In the genomic region with DNA sequence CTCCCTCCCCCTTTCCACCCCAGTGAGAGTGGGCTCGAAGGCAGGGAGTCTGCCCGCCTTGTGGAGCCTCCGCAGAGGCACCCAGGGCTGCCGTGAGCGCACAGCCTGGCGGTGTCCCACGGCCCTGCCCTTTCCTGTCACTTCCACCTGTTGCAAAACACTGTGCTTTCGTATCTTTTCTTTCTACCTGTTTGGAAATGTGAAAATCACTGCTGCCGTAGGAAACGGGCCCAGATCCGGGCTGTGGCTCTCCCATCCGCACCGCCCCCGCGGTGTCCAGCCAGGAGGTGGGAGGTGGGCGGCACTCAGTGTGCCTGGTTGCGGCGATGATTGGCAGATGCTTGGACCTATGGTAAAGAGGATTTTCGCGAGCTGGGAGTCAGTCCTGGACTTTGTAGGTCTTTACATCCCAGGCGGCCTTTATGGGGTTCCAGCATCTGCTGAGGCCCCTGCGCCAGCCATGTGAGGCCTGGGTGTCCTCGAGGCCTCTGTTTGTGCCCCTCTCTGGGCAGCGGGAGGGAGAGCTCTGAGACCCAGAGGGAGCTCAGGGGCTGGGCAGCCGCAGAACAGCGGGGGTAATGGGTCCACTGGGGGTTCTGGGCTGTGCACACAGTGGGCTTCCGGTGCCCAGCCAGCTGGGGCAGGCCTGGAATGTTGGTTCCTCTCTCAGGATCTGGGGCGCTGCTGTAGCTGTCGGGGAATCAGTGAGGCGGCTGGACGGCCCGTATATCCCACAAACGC, we compare ENCODE assay signal across 10 cellular contexts. TPM values are rescaled to one million over a fixed set of nuclear protein-coding genes. Genes with fewer than 3 reads are reported as not detected.
DNase-seq lines count a peak whose midpoint lies in the region; ATAC-seq, FAIRE-seq and TF ChIP-seq lines count a peak whose summit lies in the region.
"Had no signal": no experiment of that assay in that cellular context is flagged by ENCODE, and none has a peak within 500 bp of the region (broad histone marks: within the 10 kb centered on the region; RNA-seq: fewer than 3 reads in every experiment).

No MANE protein-coding gene starts in this region.

- ATAC-seq in HepG2: no peak

- 0 out of 2 replicates have a peak overlapping the region, but pooled peaks have one; percentile 22 for H3K9ac ChIP-seq in HepG2 (ENCODE audit: insufficient read depth, low read depth, low read length)

- TF ChIP-seq CTCF in HepG2 (CRISPR knock-in tag; IDR thresholded peaks at IDR 0.05) (no peak), type B pancreatic cell (conservative IDR thresholded peaks at IDR 0.05) (no peak), tibial nerve (IDR thresholded peaks at IDR 0.05) (no peak)

- H3K4me1 ChIP-seq in HepG2 (ENCODE audit: insufficient read depth, low read length) (peaks cover 45% of the 10 kb centered on the region), tibial nerve (peaks cover 3 to 99% (median 75%) of the 10 kb centered on the region in 4 donors)

- 93% methylated on average over 24 of the region's 33 CpGs for WGBS in HepG2 (ENCODE audit: low lambda C conversion rate)
- WGBS in tibial nerve, 2 donors: 72 to 75% methylated on average over 29 of the region's 33 CpGs

- DNase-seq in activated naive CD4-positive, alpha-beta T cell treated with anti-CD3 and anti-CD28 coated beads, Interleukin-2, amount 10 ng/mL, durations not matched to agents 7 days and 5 days: no peak
- DNase-seq in activated naive CD4-positive, alpha-beta T cell (lab: John Stamatoyannopoulos, UW): no peak
- DNase-seq in caudate nucleus (lab: John Stamatoyannopoulos, UW): peak in 1 of 61 donors; percentile 54
- DNase-seq in HepG2 (ENCODE audit: low spot score): no peak
- peak; percentile 65 for DNase-seq in type B pancreatic cell (ENCODE audit: extremely low spot score, unreplicated experiment)
- no peak for DNase-seq in SK-N-DZ (ENCODE audit: low spot score)
- DNase-seq in urothelium cell line (ENCODE audit: low spot score): no peak
- DNase-seq in tibial nerve (ENCODE audit: low spot score in 2 of 2): no peak
- DNase-seq: BE2C, NCI-H1930 had no signal

- no TSS peak for BruUV-seq in HepG2 (replicated peaks; lab: Mats Ljungman, UMichigan)

- H3K27me3 ChIP-seq in HepG2 (ENCODE audit: control insufficient read depth in 1 of 2, insufficient read depth in 2 of 2, low read length in 2 of 2) (no peaks in the 10 kb centered on the region; a peak in 1 of 5 replicates), tibial nerve (no peaks in the 10 kb centered on the region)
- H3K27me3 ChIP-seq: BE2C had no signal

- no peak for TF ChIP-seq RAD21 in HepG2 (CRISPR knock-in tag; IDR thresholded peaks at IDR 0.05)

- H3K27ac ChIP-seq in caudate nucleus (ENCODE audit: low read depth, low read length) (peak overlapping the region; percentile 90), HepG2 (ENCODE audit: extremely low read length, insufficient read depth, low read length) (no peak overlapping the region), tibial nerve (peak overlapping the region in 2 of 4 donors; percentile 68 to 93)

- H3K79me2 ChIP-seq in HepG2 (ENCODE audit: insufficient read depth, low read length): peaks cover 90% of the 10 kb centered on the region

- H4K20me1 ChIP-seq in HepG2 (ENCODE audit: insufficient read depth, low read length): peaks cover 53% of the 10 kb centered on the region

- no peaks in the 10 kb centered on the region for H3K9me3 ChIP-seq in HepG2 (ENCODE audit: low read length)
- H3K9me3 ChIP-seq in tibial nerve: no peaks in the 10 kb centered on the region
- H3K9me3 ChIP-seq: BE2C had no signal

- H3K36me3 Mint-ChIP-seq in activated naive CD4-positive, alpha-beta T cell treated with anti-CD3 and anti-CD28 coated beads, Interleukin-2, amount 10 ng/mL, durations not matched to agents 7 days and 5 days: peaks cover 35% of the 10 kb centered on the region
- peaks cover 8% of the 10 kb centered on the region for H3K36me3 Mint-ChIP-seq in type B pancreatic cell

- CTCF ChIA-PET in activated naive CD4-positive, alpha-beta T cell treated with anti-CD3 and anti-CD28 coated beads, Interleukin-2, amount 10 ng/mL, durations not matched to agents 7 days and 5 days (lab: Charles Lee): interaction anchor here (0.6 to 1.1 kb wide), 2 partner anchors 25 to 98 kb away, joined by 3 to 4 read pairs; no protein-coding TSS in a partner anchor
- CTCF ChIA-PET in HepG2 (lab: Yijun Ruan, JAX; ENCODE audit: low intra/inter-chr PET ratio, low total read pairs): no interaction called here

- peak overlapping the region; percentile 78 for H3K27ac Mint-ChIP-seq in activated naive CD4-positive, alpha-beta T cell treated with anti-CD3 and anti-CD28 coated beads, Interleukin-2, amount 10 ng/mL, durations not matched to agents 7 days and 5 days
- no peak overlapping the region for H3K27ac Mint-ChIP-seq in type B pancreatic cell

- no peaks in the 10 kb centered on the region for H3K27me3 Mint-ChIP-seq in activated naive CD4-positive, alpha-beta T cell treated with anti-CD3 and anti-CD28 coated beads, Interleukin-2, amount 10 ng/mL, durations not matched to agents 7 days and 5 days
- no peaks in the 10 kb centered on the region for H3K27me3 Mint-ChIP-seq in type B pancreatic cell

- H3K4me3 ChIP-seq in HepG2 (replicated peaks in 1 of 3; ENCODE audit: insufficient read depth in 1 of 3, low read depth in 2 of 3, low read length in 3 of 3): no peak overlapping the region; a peak in 1 of 6 replicates
- H3K4me3 ChIP-seq in tibial nerve: no peak overlapping the region

- POLR2A ChIA-PET in HepG2 (lab: Yijun Ruan, JAX): interaction anchor here (0.7 kb wide), 2 partner anchors 26 to 35 kb away, joined by 4 to 5 read pairs; no protein-coding TSS in a partner anchor

- no peak for TF ChIP-seq EP300 in HepG2 (IDR thresholded peaks at IDR 0.05; ENCODE audit: low read depth in 2 of 2, low read length in 2 of 2)
- TF ChIP-seq EP300 in HepG2 (CRISPR knock-in tag; IDR thresholded peaks at IDR 0.05; ENCODE audit: borderline replicate concordance): no peak
- TF ChIP-seq EP300 in tibial nerve (IDR thresholded peaks at IDR 0.05): peak in 1 of 2 donors; percentile 23

- peaks cover 48% of the 10 kb centered on the region for H3K4me1 Mint-ChIP-seq in activated naive CD4-positive, alpha-beta T cell treated with anti-CD3 and anti-CD28 coated beads, Interleukin-2, amount 10 ng/mL, durations not matched to agents 7 days and 5 days
- H3K4me1 Mint-ChIP-seq in type B pancreatic cell (ENCODE audit: unreplicated experiment): peaks cover 15% of the 10 kb centered on the region

- intact Hi-C loops in HepG2 (cut with micrococcal nuclease; ENCODE audit: unreplicated experiment): no loop called here

- no peak overlapping the region for H2AFZ ChIP-seq in HepG2 (ENCODE audit: low read length)

- FAIRE-seq in HepG2 (lab: Jason Lieb, UNC) (no peak), urothelium cell line (lab: Jason Lieb, UNC) (no peak)

- in situ Hi-C loops in HepG2 (cut with HindIII; ENCODE audit: extremely low pct_ligation_motif_present, low pct_unique_long_range_greater_than_20kb): no loop called here

- H3K4me3 Mint-ChIP-seq in activated naive CD4-positive, alpha-beta T cell treated with anti-CD3 and anti-CD28 coated beads, Interleukin-2, amount 10 ng/mL, durations not matched to agents 7 days and 5 days: no peak overlapping the region
- H3K4me3 Mint-ChIP-seq in type B pancreatic cell: peak overlapping the region; percentile 60

- TF ChIP-seq POLR2A in HepG2 (IDR thresholded peaks at IDR 0.05; ENCODE audit: insufficient read depth in 1 of 2, low read depth in 2 of 2, low read length in 2 of 2) (no peak), tibial nerve (IDR thresholded peaks at IDR 0.05) (no peak)

- H3K9me3 Mint-ChIP-seq in activated naive CD4-positive, alpha-beta T cell treated with anti-CD3 and anti-CD28 coated beads, Interleukin-2, amount 10 ng/mL, durations not matched to agents 7 days and 5 days: no peaks in the 10 kb centered on the region
- no peaks in the 10 kb centered on the region for H3K9me3 Mint-ChIP-seq in type B pancreatic cell

- no peak overlapping the region for H3K4me2 ChIP-seq in HepG2 (ENCODE audit: low read depth, low read length)

- peaks cover 13 to 25% of the 10 kb centered on the region in 2 experiments; a peak in 4 of 5 replicates for H3K36me3 ChIP-seq in HepG2 (replicated peaks in 1 of 2; ENCODE audit: control insufficient read depth in 1 of 2, insufficient read depth in 2 of 2, low read length in 2 of 2)
- peaks cover 0 to 8% (median 0%) of the 10 kb centered on the region in 3 donors for H3K36me3 ChIP-seq in tibial nerve

RNA-seq across cellular contexts. Expression of gene STK11, which starts 6.1 kb away (rescaled TPM):
- 28.4 and 43.6 TPM in 2 replicates for total RNA-seq in HepG2 (2016; rRNA removed; fragmentation: Illumina TruSeq; extraction: Trizol)
- 18.3 and 20.2 TPM in 2 replicates for total RNA-seq in HepG2 (2016; cell fraction: cytosol; rRNA removed; fragmentation: Illumina TruSeq; extraction: Trizol; ENCODE audit: low read depth)
- 23.3 and 42.4 TPM in 2 replicates for total RNA-seq in HepG2 (2016; cell fraction: insoluble cytoplasmic fraction; rRNA removed; fragmentation: Illumina TruSeq; extraction: Trizol)
- 47.5 and 49.4 TPM in 2 replicates for total RNA-seq in HepG2 (2016; cell fraction: membrane; rRNA removed; fragmentation: Illumina TruSeq; extraction: Trizol)
- total RNA-seq in HepG2 (2016; cell fraction: nucleus; rRNA removed; fragmentation: Illumina TruSeq; extraction: Trizol): 33.1 and 35.0 TPM in 2 replicates
- polyA plus RNA-seq in HepG2 (2011; rRNA removed): 27.5 and 40.8 TPM in 2 replicates
- polyA plus RNA-seq in HepG2 (2011; cell fraction: cytosol; rRNA removed): 31.3 and 45.7 TPM in 2 replicates
- polyA plus RNA-seq in HepG2 (2011; cell fraction: nucleus; rRNA removed): 143 and 178 TPM in 2 replicates
- polyA plus RNA-seq in HepG2 (2012): 38.3 and 41.3 TPM in 2 replicates
- 12.4 and 14.0 TPM in 2 replicates for polyA plus RNA-seq in HepG2 (2016; cell fraction: cytosol; fragmentation: Illumina TruSeq; extraction: Trizol; ENCODE audit: low read depth)
- 24.8 and 28.5 TPM in 2 replicates for polyA plus RNA-seq in HepG2 (2016; cell fraction: insoluble cytoplasmic fraction; fragmentation: Illumina TruSeq; extraction: Trizol; ENCODE audit: low read depth)
- polyA plus RNA-seq in HepG2 (2016; cell fraction: membrane; fragmentation: Illumina TruSeq; extraction: Trizol; ENCODE audit: low read depth): 31.5 and 34.3 TPM in 2 replicates
- 76.9 and 78.9 TPM in 2 replicates for polyA plus RNA-seq in HepG2 (2016; cell fraction: nucleus; fragmentation: Illumina TruSeq; extraction: Trizol; ENCODE audit: insufficient read depth, low read depth)
- polyA minus RNA-seq in HepG2 (2011; rRNA and poly(A)+ RNA removed; ENCODE audit: low replicate concordance): 2.2 and 54.9 TPM in 2 replicates
- 24.1 and 27.3 TPM in 2 replicates for polyA minus RNA-seq in HepG2 (2011; cell fraction: cytosol; rRNA and poly(A)+ RNA removed)
- polyA minus RNA-seq in HepG2 (2011; cell fraction: nucleus; rRNA and poly(A)+ RNA removed): 21.8 and 30.2 TPM in 2 replicates
- total RNA-seq in type B pancreatic cell (ENCODE audit: low replicate concordance): 59.9 and 64.8 TPM in 2 replicates
- polyA plus RNA-seq in SK-N-DZ (2014; cell fraction: cytosol; rRNA removed): 50.7 and 52.4 TPM in 2 replicates
- 166 and 188 TPM in 2 replicates for polyA plus RNA-seq in SK-N-DZ (2014; cell fraction: nucleus; rRNA removed)
- 10 to 100 TPM; 52.5 to 91.2 (median 68.7) TPM for total RNA-seq in tibial nerve

RNA-seq across cellular contexts. Expression of gene CBARP, which starts 26.1 kb away (rescaled TPM):
- total RNA-seq in HepG2 (2016; rRNA removed; fragmentation: Illumina TruSeq; extraction: Trizol): 0.27 and 1.2 TPM in 2 replicates
- total RNA-seq in HepG2 (2016; cell fraction: cytosol; rRNA removed; fragmentation: Illumina TruSeq; extraction: Trizol; ENCODE audit: low read depth): 1.1 and 1.3 TPM in 2 replicates
- total RNA-seq in HepG2 (2016; cell fraction: insoluble cytoplasmic fraction; rRNA removed; fragmentation: Illumina TruSeq; extraction: Trizol): 0.82 and 1.8 TPM in 2 replicates
- total RNA-seq in HepG2 (2016; cell fraction: membrane; rRNA removed; fragmentation: Illumina TruSeq; extraction: Trizol): 1.1 and 1.8 TPM in 2 replicates
- total RNA-seq in HepG2 (2016; cell fraction: nucleus; rRNA removed; fragmentation: Illumina TruSeq; extraction: Trizol): 0.88 and 1.8 TPM in 2 replicates
- 1.4 and 2.8 TPM in 2 replicates for polyA plus RNA-seq in HepG2 (2011; rRNA removed)
- 1.0 and 2.2 TPM in 2 replicates for polyA plus RNA-seq in HepG2 (2011; cell fraction: cytosol; rRNA removed)
- polyA plus RNA-seq in HepG2 (2011; cell fraction: nucleus; rRNA removed): 12.5 TPM in 2 replicates
- polyA plus RNA-seq in HepG2 (2012): 1.1 and 1.9 TPM in 2 replicates
- 0.58 and 0.73 TPM in 2 replicates for polyA plus RNA-seq in HepG2 (2016; cell fraction: cytosol; fragmentation: Illumina TruSeq; extraction: Trizol; ENCODE audit: low read depth)
- 0.82 and 1.5 TPM in 2 replicates for polyA plus RNA-seq in HepG2 (2016; cell fraction: insoluble cytoplasmic fraction; fragmentation: Illumina TruSeq; extraction: Trizol; ENCODE audit: low read depth)
- polyA plus RNA-seq in HepG2 (2016; cell fraction: membrane; fragmentation: Illumina TruSeq; extraction: Trizol; ENCODE audit: low read depth): 2.0 and 2.4 TPM in 2 replicates
- 6.5 and 7.2 TPM in 2 replicates for polyA plus RNA-seq in HepG2 (2016; cell fraction: nucleus; fragmentation: Illumina TruSeq; extraction: Trizol; ENCODE audit: insufficient read depth, low read depth)
- 0.21 and 2.3 TPM in 2 replicates for polyA minus RNA-seq in HepG2 (2011; rRNA and poly(A)+ RNA removed; ENCODE audit: low replicate concordance)
- polyA minus RNA-seq in HepG2 (2011; cell fraction: cytosol; rRNA and poly(A)+ RNA removed): 1.3 and 1.7 TPM in 2 replicates
- polyA minus RNA-seq in HepG2 (2011; cell fraction: nucleus; rRNA and poly(A)+ RNA removed): 0.90 and 2.0 TPM in 2 replicates
- total RNA-seq in type B pancreatic cell (ENCODE audit: low replicate concordance): 8.9 and 10.8 TPM in 2 replicates
- polyA plus RNA-seq in SK-N-DZ (2014; cell fraction: cytosol; rRNA removed): 12.3 and 24.2 TPM in 2 replicates
- polyA plus RNA-seq in SK-N-DZ (2014; cell fraction: nucleus; rRNA removed): 44.5 and 49.5 TPM in 2 replicates
- total RNA-seq in tibial nerve: 1 to 10 TPM in 2 of 4 donors, under 1 TPM in 2; 0.22 to 3.9 (median 1.4) TPM

RNA-seq across cellular contexts. Expression of gene ATP5F1D, which starts 29.9 kb away (rescaled TPM):
- total RNA-seq in HepG2 (2016; rRNA removed; fragmentation: Illumina TruSeq; extraction: Trizol) (78.7 and 88.0 TPM in 2 replicates), type B pancreatic cell (ENCODE audit: low replicate concordance) (165 and 197 TPM in 2 replicates), tibial nerve (100 to 1,000 TPM in 3 of 4 donors, 10 to 100 TPM in 1; 67.5 to 140 (median 127) TPM)
- total RNA-seq in HepG2 (2016; cell fraction: cytosol; rRNA removed; fragmentation: Illumina TruSeq; extraction: Trizol; ENCODE audit: low read depth): 72.7 and 79.4 TPM in 2 replicates
- 80.1 and 93.1 TPM in 2 replicates for total RNA-seq in HepG2 (2016; cell fraction: insoluble cytoplasmic fraction; rRNA removed; fragmentation: Illumina TruSeq; extraction: Trizol)
- 72.8 and 84.2 TPM in 2 replicates for total RNA-seq in HepG2 (2016; cell fraction: membrane; rRNA removed; fragmentation: Illumina TruSeq; extraction: Trizol)
- total RNA-seq in HepG2 (2016; cell fraction: nucleus; rRNA removed; fragmentation: Illumina TruSeq; extraction: Trizol): 40.6 and 53.8 TPM in 2 replicates
- polyA plus RNA-seq in HepG2 (2011; rRNA removed): 39.4 and 49.3 TPM in 2 replicates
- polyA plus RNA-seq in HepG2 (2011; cell fraction: cytosol; rRNA removed): 61.0 and 112 TPM in 2 replicates
- polyA plus RNA-seq in HepG2 (2011; cell fraction: nucleus; rRNA removed): 105 and 111 TPM in 2 replicates
- polyA plus RNA-seq in HepG2 (2012): 67.0 and 70.9 TPM in 2 replicates
- 126 and 135 TPM in 2 replicates for polyA plus RNA-seq in HepG2 (2016; cell fraction: cytosol; fragmentation: Illumina TruSeq; extraction: Trizol; ENCODE audit: low read depth)
- 131 and 155 TPM in 2 replicates for polyA plus RNA-seq in HepG2 (2016; cell fraction: insoluble cytoplasmic fraction; fragmentation: Illumina TruSeq; extraction: Trizol; ENCODE audit: low read depth)
- 112 and 121 TPM in 2 replicates for polyA plus RNA-seq in HepG2 (2016; cell fraction: membrane; fragmentation: Illumina TruSeq; extraction: Trizol; ENCODE audit: low read depth)
- 129 and 134 TPM in 2 replicates for polyA plus RNA-seq in HepG2 (2016; cell fraction: nucleus; fragmentation: Illumina TruSeq; extraction: Trizol; ENCODE audit: insufficient read depth, low read depth)
- polyA minus RNA-seq in HepG2 (2011; rRNA and poly(A)+ RNA removed; ENCODE audit: low replicate concordance): 60.5 and 86.6 TPM in 2 replicates
- 53.6 and 68.0 TPM in 2 replicates for polyA minus RNA-seq in HepG2 (2011; cell fraction: cytosol; rRNA and poly(A)+ RNA removed)
- polyA minus RNA-seq in HepG2 (2011; cell fraction: nucleus; rRNA and poly(A)+ RNA removed): 14.7 and 18.9 TPM in 2 replicates
- 69.7 and 75.2 TPM in 2 replicates for polyA plus RNA-seq in SK-N-DZ (2014; cell fraction: cytosol; rRNA removed)
- polyA plus RNA-seq in SK-N-DZ (2014; cell fraction: nucleus; rRNA removed): 50.9 and 102 TPM in 2 replicates

RNA-seq across cellular contexts. Expression of gene MIDN, which starts 36.7 kb away (rescaled TPM):
- total RNA-seq in HepG2 (2016; rRNA removed; fragmentation: Illumina TruSeq; extraction: Trizol) (8.4 and 10.7 TPM in 2 replicates), type B pancreatic cell (ENCODE audit: low replicate concordance) (122 and 127 TPM in 2 replicates), tibial nerve (10 to 100 TPM; 17.4 to 51.9 (median 39.4) TPM)
- 6.5 and 7.9 TPM in 2 replicates for total RNA-seq in HepG2 (2016; cell fraction: cytosol; rRNA removed; fragmentation: Illumina TruSeq; extraction: Trizol; ENCODE audit: low read depth)
- 8.9 and 11.0 TPM in 2 replicates for total RNA-seq in HepG2 (2016; cell fraction: insoluble cytoplasmic fraction; rRNA removed; fragmentation: Illumina TruSeq; extraction: Trizol)
- total RNA-seq in HepG2 (2016; cell fraction: membrane; rRNA removed; fragmentation: Illumina TruSeq; extraction: Trizol): 14.1 and 14.8 TPM in 2 replicates
- 17.3 and 19.0 TPM in 2 replicates for total RNA-seq in HepG2 (2016; cell fraction: nucleus; rRNA removed; fragmentation: Illumina TruSeq; extraction: Trizol)
- polyA plus RNA-seq in HepG2 (2011; rRNA removed): 18.0 and 19.6 TPM in 2 replicates
- polyA plus RNA-seq in HepG2 (2011; cell fraction: cytosol; rRNA removed): 14.8 and 17.8 TPM in 2 replicates
- polyA plus RNA-seq in HepG2 (2011; cell fraction: nucleus; rRNA removed): 116 and 135 TPM in 2 replicates
- 27.5 and 28.1 TPM in 2 replicates for polyA plus RNA-seq in HepG2 (2012)
- polyA plus RNA-seq in HepG2 (2016; cell fraction: cytosol; fragmentation: Illumina TruSeq; extraction: Trizol; ENCODE audit: low read depth): 2.7 and 3.3 TPM in 2 replicates
- 30.9 and 43.0 TPM in 2 replicates for polyA plus RNA-seq in HepG2 (2016; cell fraction: insoluble cytoplasmic fraction; fragmentation: Illumina TruSeq; extraction: Trizol; ENCODE audit: low read depth)
- 10.2 and 10.3 TPM in 2 replicates for polyA plus RNA-seq in HepG2 (2016; cell fraction: membrane; fragmentation: Illumina TruSeq; extraction: Trizol; ENCODE audit: low read depth)
- polyA plus RNA-seq in HepG2 (2016; cell fraction: nucleus; fragmentation: Illumina TruSeq; extraction: Trizol; ENCODE audit: insufficient read depth, low read depth): 76.5 and 77.9 TPM in 2 replicates
- 14.0 and 39.5 TPM in 2 replicates for polyA minus RNA-seq in HepG2 (2011; rRNA and poly(A)+ RNA removed; ENCODE audit: low replicate concordance)
- polyA minus RNA-seq in HepG2 (2011; cell fraction: cytosol; rRNA and poly(A)+ RNA removed): 42.7 and 47.0 TPM in 2 replicates
- 36.8 and 48.0 TPM in 2 replicates for polyA minus RNA-seq in HepG2 (2011; cell fraction: nucleus; rRNA and poly(A)+ RNA removed)
- 23.3 and 31.3 TPM in 2 replicates for polyA plus RNA-seq in SK-N-DZ (2014; cell fraction: cytosol; rRNA removed)
- polyA plus RNA-seq in SK-N-DZ (2014; cell fraction: nucleus; rRNA removed): 74.4 and 125 TPM in 2 replicates

RNA-seq across cellular contexts. Expression of gene SBNO2, which starts 37.6 kb away (rescaled TPM):
- 5.8 and 10.4 TPM in 2 replicates for total RNA-seq in HepG2 (2016; rRNA removed; fragmentation: Illumina TruSeq; extraction: Trizol)
- total RNA-seq in HepG2 (2016; cell fraction: cytosol; rRNA removed; fragmentation: Illumina TruSeq; extraction: Trizol; ENCODE audit: low read depth): 3.3 and 3.8 TPM in 2 replicates
- 6.5 and 12.4 TPM in 2 replicates for total RNA-seq in HepG2 (2016; cell fraction: insoluble cytoplasmic fraction; rRNA removed; fragmentation: Illumina TruSeq; extraction: Trizol)
- 7.7 and 8.1 TPM in 2 replicates for total RNA-seq in HepG2 (2016; cell fraction: membrane; rRNA removed; fragmentation: Illumina TruSeq; extraction: Trizol)
- total RNA-seq in HepG2 (2016; cell fraction: nucleus; rRNA removed; fragmentation: Illumina TruSeq; extraction: Trizol): 10.4 and 12.1 TPM in 2 replicates
- polyA plus RNA-seq in HepG2 (2011; rRNA removed): 8.6 and 10.8 TPM in 2 replicates
- polyA plus RNA-seq in HepG2 (2011; cell fraction: cytosol; rRNA removed): 4.1 and 8.0 TPM in 2 replicates
- 53.6 and 82.3 TPM in 2 replicates for polyA plus RNA-seq in HepG2 (2011; cell fraction: nucleus; rRNA removed)
- 10.8 and 11.3 TPM in 2 replicates for polyA plus RNA-seq in HepG2 (2012)
- polyA plus RNA-seq in HepG2 (2016; cell fraction: cytosol; fragmentation: Illumina TruSeq; extraction: Trizol; ENCODE audit: low read depth): 1.0 and 1.1 TPM in 2 replicates
- polyA plus RNA-seq in HepG2 (2016; cell fraction: insoluble cytoplasmic fraction; fragmentation: Illumina TruSeq; extraction: Trizol; ENCODE audit: low read depth): 6.7 and 7.7 TPM in 2 replicates
- 2.8 and 3.4 TPM in 2 replicates for polyA plus RNA-seq in HepG2 (2016; cell fraction: membrane; fragmentation: Illumina TruSeq; extraction: Trizol; ENCODE audit: low read depth)
- 33.1 and 36.3 TPM in 2 replicates for polyA plus RNA-seq in HepG2 (2016; cell fraction: nucleus; fragmentation: Illumina TruSeq; extraction: Trizol; ENCODE audit: insufficient read depth, low read depth)
- 21.5 and 30.2 TPM in 2 replicates for polyA minus RNA-seq in HepG2 (2011; rRNA and poly(A)+ RNA removed; ENCODE audit: low replicate concordance)
- 9.8 and 12.0 TPM in 2 replicates for polyA minus RNA-seq in HepG2 (2011; cell fraction: cytosol; rRNA and poly(A)+ RNA removed)
- polyA minus RNA-seq in HepG2 (2011; cell fraction: nucleus; rRNA and poly(A)+ RNA removed): 13.0 and 13.4 TPM in 2 replicates
- 45.5 and 60.7 TPM in 2 replicates for total RNA-seq in type B pancreatic cell (ENCODE audit: low replicate concordance)
- polyA plus RNA-seq in SK-N-DZ (2014; cell fraction: cytosol; rRNA removed): 13.2 and 16.1 TPM in 2 replicates
- 48.3 and 48.4 TPM in 2 replicates for polyA plus RNA-seq in SK-N-DZ (2014; cell fraction: nucleus; rRNA removed)
- 100 to 1,000 TPM in 1 of 4 donors, 10 to 100 TPM in 3; 26.6 to 105 (median 39.3) TPM for total RNA-seq in tibial nerve
